ENCODE assay signal across 22 cellular contexts in the genomic region with DNA sequence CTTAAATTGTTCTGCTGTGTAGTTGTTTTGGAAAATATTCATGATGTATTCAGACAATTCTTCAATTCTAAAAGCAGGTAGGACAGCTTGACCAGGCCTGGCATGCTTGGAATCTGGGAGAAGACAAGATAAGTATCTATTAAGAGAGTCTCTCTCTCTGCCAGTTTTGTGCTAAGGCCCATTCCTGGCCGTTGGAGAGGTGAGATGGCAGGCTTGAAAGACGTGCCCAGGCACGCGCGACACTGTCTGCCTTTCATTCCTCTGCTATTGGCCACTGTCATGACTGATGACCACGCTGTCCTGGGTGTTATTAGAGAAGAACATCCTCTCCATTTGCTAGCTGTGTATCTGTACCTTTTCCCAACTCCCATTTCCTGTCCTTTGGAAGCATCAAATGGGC.
DNase-seq lines count a peak whose midpoint lies in the region; ATAC-seq, FAIRE-seq and TF ChIP-seq lines count a peak whose summit lies in the region.
"Had no signal": no experiment of that assay in that cellular context is flagged by ENCODE, and none has a peak within 500 bp of the region (broad histone marks: within the 10 kb centered on the region; RNA-seq: fewer than 3 reads in every experiment).

No MANE protein-coding gene starts in this region.

- H3K27me3 Mint-ChIP-seq in type B pancreatic cell: peaks cover 18% of the 10 kb centered on the region

- WGBS in SK-N-SH (ENCODE audit: low lambda C conversion rate): 83% methylated on average over 6 of the region's 6 CpGs

- peaks cover under 1% of the 10 kb centered on the region for H3K36me3 Mint-ChIP-seq in type B pancreatic cell
- H3K36me3 Mint-ChIP-seq: T-cell had no signal

- no peaks in the 10 kb centered on the region for H3F3A ChIP-seq in SK-N-SH (replicated peaks; ENCODE audit: insufficient read depth)

- H3K27me3 ChIP-seq in SK-N-SH (ENCODE audit: insufficient read depth): no peaks in the 10 kb centered on the region
- H3K27me3 ChIP-seq: Peyer's patch had no signal

- no peaks in the 10 kb centered on the region for H4K20me1 ChIP-seq in SK-N-SH (ENCODE audit: insufficient read depth)

- H3K79me2 ChIP-seq in SK-N-SH (ENCODE audit: insufficient read depth): 0 out of 2 replicates have a peak, but pooled peaks cover 3% of the 10 kb centered on the region

- H3K27ac Mint-ChIP-seq in type B pancreatic cell: peak overlapping the region; percentile 48
- H3K27ac Mint-ChIP-seq: CD4-positive, alpha-beta T cell; T-cell had no signal

- DNase-seq in SK-N-SH (no peak), RWPE1 (ENCODE audit: low spot score) (peak; percentile 54), epithelial cell of esophagus (ENCODE audit: low read depth) (peak; percentile 65), type B pancreatic cell (ENCODE audit: extremely low spot score, unreplicated experiment) (no peak), D721Med (ENCODE audit: insufficient read length, low spot score) (no peak)
- DNase-seq in stimulated activated CD8-positive, alpha-beta memory T cell treated with anti-CD3 and anti-CD28 coated beads, Interleukin-4, amount 100 ng/mL, for 48 hours: no peak
- DNase-seq: CD4-positive, alpha-beta T cell; KG1; NCI-H1436 treated with DMSO at 0.1 percent for 48 hours; NCI-H2081; NCI-H2227 treated with DMSO at 0.1 percent for 48 hours; NCI-H510A treated with DMSO at 0.1 percent for 48 hours; NK-92 treated with Interleukin-12 subunit alpha and Interleukin-12 subunit beta, amount 100 ng/mL, for 24 hours; Peyer's patch; SHP77; T-cell had no signal

- H3K9ac ChIP-seq in SK-N-SH: no peak overlapping the region

- TF ChIP-seq CTCF in SK-N-SH (IDR thresholded peaks at IDR 0.05) (no peak), RWPE1 (conservative IDR thresholded peaks at IDR 0.05; ENCODE audit: low read depth) (no peak), epithelial cell of esophagus (IDR thresholded peaks at IDR 0.05; ENCODE audit: insufficient read depth, low read depth, low read length, missing control alignments) (no peak), type B pancreatic cell (conservative IDR thresholded peaks at IDR 0.05) (no peak), D721Med (IDR thresholded peaks at IDR 0.05; ENCODE audit: insufficient read depth, missing control alignments) (no peak)

- H3K4me3 ChIP-seq in SK-N-SH (ENCODE audit: low read depth in 2 of 2, low read length in 1 of 2): no peak overlapping the region
- no peak overlapping the region for H3K4me3 ChIP-seq in epithelial cell of esophagus (ENCODE audit: low read length)
- H3K4me3 ChIP-seq: A549, Peyer's patch, SK-N-MC had no signal

- H3K9me3 ChIP-seq in SK-N-SH: no peaks in the 10 kb centered on the region
- H3K9me3 ChIP-seq: A549, Peyer's patch had no signal

- no peak for TF ChIP-seq EP300 in SK-N-SH (IDR thresholded peaks at IDR 0.05; ENCODE audit: borderline replicate concordance in 1 of 2, low read depth in 1 of 2, low read length in 1 of 2)

- ATAC-seq in SK-N-SH treated with all-trans-retinoic acid at 6 μM for 48 hours (no peak), HG03469 (IDR thresholded peaks at IDR 0.05; ENCODE audit: unreplicated experiment) (no peak)
- ATAC-seq: A549, HepG2, T-cell had no signal

- H3K9me2 ChIP-seq in SK-N-SH: no peaks in the 10 kb centered on the region

- CTCF ChIA-PET in SK-N-SH (lab: Yijun Ruan, JAX) (no interaction called here), RWPE1 (lab: Yijun Ruan, JAX) (interaction anchor here (0.6 kb wide), 1 partner anchor 69 kb away, joined by 3 read pairs; no protein-coding TSS in a partner anchor)

- POLR2A ChIA-PET in SK-N-SH (lab: Yijun Ruan, JAX): no interaction called here
- POLR2A ChIA-PET in RWPE1 (lab: Yijun Ruan, JAX; ENCODE audit: low non-redundant PET): no interaction called here

- peaks cover 14% of the 10 kb centered on the region for H3K4me1 Mint-ChIP-seq in type B pancreatic cell (ENCODE audit: unreplicated experiment)
- H3K4me1 Mint-ChIP-seq: T-cell had no signal

- no peaks in the 10 kb centered on the region for H3K9me3 Mint-ChIP-seq in type B pancreatic cell
- H3K9me3 Mint-ChIP-seq: CD4-positive, alpha-beta T cell; T-cell had no signal

- H3K4me3 Mint-ChIP-seq in type B pancreatic cell: no peak overlapping the region
- H3K4me3 Mint-ChIP-seq: CD4-positive, alpha-beta T cell; T-cell had no signal

- H3K4me2 ChIP-seq in SK-N-SH: no peak overlapping the region
- H3K4me2 ChIP-seq: A549 had no signal

- no peak overlapping the region for H2AFZ ChIP-seq in SK-N-SH (ENCODE audit: low read depth)

- TF ChIP-seq RAD21 in SK-N-SH (IDR thresholded peaks at IDR 0.05; ENCODE audit: low read length): no peak

- H3K27ac ChIP-seq in SK-N-SH (ENCODE audit: low read depth in 2 of 2, low read length in 1 of 2) (no peak overlapping the region; a peak in 1 of 4 replicates), RWPE1 (peak overlapping the region; percentile 60)
- H3K27ac ChIP-seq: A549, Peyer's patch, SK-N-MC had no signal

- H3K4me1 ChIP-seq in SK-N-SH (ENCODE audit: control insufficient read depth in 1 of 2, insufficient read depth in 2 of 2, low read depth in 1 of 2, low read length in 1 of 2): peaks cover 8 to 16% of the 10 kb centered on the region in 2 experiments; a peak in 3 of 4 replicates
- H3K4me1 ChIP-seq: A549, Peyer's patch had no signal

- no peak for FAIRE-seq in D721Med (lab: Jason Lieb, UNC)
- FAIRE-seq: A549, H54, HepG2 had no signal

- H3K36me3 ChIP-seq in SK-N-SH (replicated peaks in 1 of 2; ENCODE audit: control insufficient read depth in 1 of 2, insufficient read depth in 2 of 2, low read length in 1 of 2): no peaks in the 10 kb centered on the region
- H3K36me3 ChIP-seq: Peyer's patch had no signal

TF ChIP-seq in SK-N-SH, 30 proteins besides CTCF, POLR2A, EP300 and RAD21:
- TF ChIP-seq TEAD4 (IDR thresholded peaks at IDR 0.05; ENCODE audit: borderline replicate concordance, insufficient read depth): 0 out of 2 replicates have a peak, but pooled peaks have one; percentile 18
- no peak for TF ChIP-seq NRF1 (IDR thresholded peaks at IDR 0.05; ENCODE audit: low read depth, low read length)
- TF ChIP-seq, protein P1, sequence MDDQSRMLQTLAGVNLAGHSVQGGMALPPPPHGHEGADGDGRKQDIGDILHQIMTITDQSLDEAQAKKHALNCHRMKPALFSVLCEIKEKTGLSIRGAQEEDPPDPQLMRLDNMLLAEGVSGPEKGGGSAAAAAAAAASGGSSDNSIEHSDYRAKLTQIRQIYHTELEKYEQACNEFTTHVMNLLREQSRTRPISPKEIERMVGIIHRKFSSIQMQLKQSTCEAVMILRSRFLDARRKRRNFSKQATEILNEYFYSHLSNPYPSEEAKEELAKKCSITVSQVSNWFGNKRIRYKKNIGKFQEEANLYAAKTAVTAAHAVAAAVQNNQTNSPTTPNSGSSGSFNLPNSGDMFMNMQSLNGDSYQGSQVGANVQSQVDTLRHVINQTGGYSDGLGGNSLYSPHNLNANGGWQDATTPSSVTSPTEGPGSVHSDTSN (IDR thresholded peaks at IDR 0.05): 0 out of 2 replicates have a peak, but pooled peaks have one; percentile 11

TF ChIP-seq in SK-N-SH treated with all-trans-retinoic acid at 6 μM for 48 hours, 23 proteins besides CTCF, POLR2A, EP300 and RAD21:
- TF ChIP-seq CSDC2 (CRISPR knock-in tag; IDR thresholded peaks at IDR 0.05) (no peak), TCF4 (CRISPR knock-in tag; IDR thresholded peaks at IDR 0.05; ENCODE audit: borderline replicate concordance) (no peak), GLIS3 (CRISPR knock-in tag; IDR thresholded peaks at IDR 0.05) (no peak), ESRRG (CRISPR knock-in tag; IDR thresholded peaks at IDR 0.05) (no peak), ZC3H10 (CRISPR knock-in tag; IDR thresholded peaks at IDR 0.05) (no peak), ZNF565 (CRISPR knock-in tag; conservative IDR thresholded peaks at IDR 0.05; ENCODE audit: low read depth) (no peak), PPARA (CRISPR knock-in tag; IDR thresholded peaks at IDR 0.05; ENCODE audit: borderline replicate concordance) (no peak), ZFP30 (CRISPR knock-in tag; IDR thresholded peaks at IDR 0.05) (no peak), OSR1 (CRISPR knock-in tag; IDR thresholded peaks at IDR 0.05) (no peak), PATZ1 (CRISPR knock-in tag; IDR thresholded peaks at IDR 0.05; ENCODE audit: borderline replicate concordance) (no peak), TOX (CRISPR knock-in tag; IDR thresholded peaks at IDR 0.05; ENCODE audit: borderline replicate concordance) (no peak)

Comparison
In these comparisons a context has a peak if more than half of its experiments do, and no peak if none do; other contexts are left out.
1. DNase-seq: peak in RWPE1 (single experiment) and epithelial cell of esophagus (single experiment); none in SK-N-SH (single experiment), type B pancreatic cell (single experiment), D721Med (single experiment) and stimulated activated CD8-positive, alpha-beta memory T cell treated with anti-CD3 and anti-CD28 coated beads, Interleukin-4, amount 100 ng/mL, for 48 hours (single experiment).